In the genomic region with DNA sequence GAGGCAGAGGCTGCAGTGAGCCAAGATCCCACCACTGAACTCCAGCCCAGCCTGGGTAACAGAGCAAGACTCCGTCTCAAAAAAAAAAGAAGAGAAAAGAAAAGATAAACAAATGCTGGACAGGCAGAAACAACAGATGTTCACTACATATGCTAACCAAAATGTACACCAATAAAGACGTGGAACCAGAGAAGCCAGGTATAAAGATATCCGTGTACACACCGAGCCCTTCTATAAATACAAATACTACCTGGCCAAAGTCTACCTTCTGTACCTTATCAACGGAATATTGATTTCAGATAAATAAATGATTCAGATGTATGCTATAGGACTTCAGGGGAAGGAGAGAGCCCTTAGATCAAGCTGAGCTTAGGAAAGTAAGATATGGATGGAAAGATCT, we compare ENCODE assay signal across 26 cellular contexts. TPM values are rescaled to one million over a fixed set of nuclear protein-coding genes. Genes with fewer than 3 reads are reported as not detected.
"Had no signal": no experiment of that assay in that cellular context is flagged by ENCODE, and none has a peak within 500 bp of the region (broad histone marks: within the 10 kb centered on the region; RNA-seq: fewer than 3 reads in every experiment).

No MANE protein-coding gene starts in this region.

- ATAC-seq: activated T-cell treated with anti-CD3 and anti-CD28 coated beads, Interleukin-2, amount 50 U/mL, for 4 hours; activated T-helper 17 cell treated with anti-CD3 and anti-CD28 coated beads, Interleukin-2, amount 50 U/mL, for 72 hours; left ventricle myocardium superior; naive thymus-derived CD4-positive, alpha-beta T cell; pancreas; WTC11 had no signal

- H3K27me3 ChIP-seq: breast epithelium, pancreas, right atrium auricular region, upper lobe of left lung, vagina had no signal

- H3K27ac ChIP-seq: breast epithelium, epithelial cell of prostate, esophagus squamous epithelium, pancreas, right atrium auricular region, upper lobe of left lung, vagina had no signal

- DNase-seq: activated CD4-positive, alpha-beta memory T cell treated with anti-CD3 and anti-CD28 coated beads, Interleukin-2, amount 10 ng/mL, durations not matched to agents 7 days and 5 days; activated CD4-positive, alpha-beta T cell treated with anti-CD3 and anti-CD28 coated beads for 1 hour; activated CD4-positive, alpha-beta T cell treated with anti-CD3 and anti-CD28 coated beads, Interleukin-2, amount 10 ng/mL, durations not matched to agents 7 days and 5 days; activated CD8-positive, alpha-beta memory T cell treated with anti-CD3 and anti-CD28 coated beads, Interleukin-2, amount 50 U/mL, for 48 hours; activated gamma-delta T cell treated with Interleukin-2 at 50 U/mL for 16 hours; activated naive CD4-positive, alpha-beta T cell treated with anti-CD3 and anti-CD28 coated beads, Interleukin-2, amount 50 U/mL, for 16 hours; activated T-cell treated with anti-CD3 and anti-CD28 coated beads, Interleukin-2, amount 50 U/mL, for 4 hours; amniotic stem cell; central memory CD4-positive, alpha-beta T cell; effector CD8-positive, alpha-beta T cell; esophagus squamous epithelium; islet precursor cell; left ventricle myocardium superior; naive thymus-derived CD4-positive, alpha-beta T cell; stimulated activated CD4-positive, alpha-beta T cell treated with anti-CD3 and anti-CD28 coated beads, Interleukin-15, amount 100 ng/mL, for 24 hours; substantia nigra; T-helper 2 cell; upper lobe of left lung had no signal

- H3K36me3 ChIP-seq: breast epithelium, esophagus squamous epithelium, pancreas, right atrium auricular region, upper lobe of left lung, vagina had no signal

- H3K4me1 ChIP-seq: breast epithelium, esophagus squamous epithelium, right atrium auricular region, vagina had no signal

- H3K9me3 ChIP-seq: breast epithelium, esophagus squamous epithelium, pancreas, right atrium auricular region, upper lobe of left lung, vagina had no signal

- H3K4me3 ChIP-seq: breast epithelium, esophagus squamous epithelium, pancreas, right atrium auricular region, upper lobe of left lung, vagina had no signal

RNA-seq across cellular contexts. Expression of gene KRT8, which starts 10.8 kb away (rescaled TPM):
- total RNA-seq: frontal cortex had no signal
